ENCODE assay signal across 8 cellular contexts in the genomic region with DNA sequence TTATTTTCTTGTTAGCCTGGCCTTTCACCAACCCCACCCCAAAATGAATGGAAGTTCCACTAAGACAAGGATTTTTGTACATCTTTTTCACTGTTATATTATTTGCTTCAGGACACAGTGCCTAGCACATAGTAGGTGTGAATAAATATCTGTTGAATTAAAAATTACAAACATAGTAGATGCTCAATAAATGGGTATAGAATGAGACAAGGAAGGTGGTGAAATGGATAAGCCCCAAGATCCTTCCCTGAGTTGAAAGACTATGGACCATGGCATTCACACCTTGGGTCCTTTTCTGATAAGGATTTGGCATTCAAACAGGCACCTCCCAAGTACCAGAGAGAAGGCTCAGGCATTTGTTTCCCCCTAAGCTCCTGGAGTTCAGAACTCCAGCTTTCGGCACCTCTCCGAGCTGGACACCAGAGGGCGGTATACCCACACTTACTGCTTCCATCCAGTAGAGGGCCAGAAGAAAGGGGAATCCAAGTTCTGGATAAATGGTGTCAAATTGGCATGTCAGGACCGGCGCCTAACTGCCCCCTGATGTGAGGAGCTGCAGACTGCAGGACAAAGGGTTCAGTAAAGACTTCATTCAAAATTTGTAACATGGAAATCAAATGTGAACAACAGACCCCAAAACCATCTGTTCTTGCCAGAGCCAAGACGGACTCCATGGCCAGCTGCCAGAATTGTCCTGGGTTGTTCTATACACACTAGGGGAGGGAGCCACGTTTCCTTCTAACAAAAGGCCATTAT.
DNase-seq lines count a peak whose midpoint lies in the region; ATAC-seq lines count a peak whose summit lies in the region.

No MANE protein-coding gene starts in this region.

- no peak overlapping the region for H2AK5ac ChIP-seq in mesenchymal stem cell (ENCODE audit: low read length, severe bottlenecking)

- H4K91ac ChIP-seq in mesenchymal stem cell (ENCODE audit: low read length): no peak overlapping the region

- H3K4ac ChIP-seq in mesenchymal stem cell (ENCODE audit: low read depth in 1 of 2, low read length in 2 of 2): no peak overlapping the region

- peak; percentile 92 for ATAC-seq in GM18511 (IDR thresholded peaks at IDR 0.05; ENCODE audit: unreplicated experiment)
- peak; percentile 80 for ATAC-seq in HG03175 (IDR thresholded peaks at IDR 0.05; ENCODE audit: unreplicated experiment)

- H3K4me3 ChIP-seq in ACC112 (ENCODE audit: low read depth, low read length) (peak overlapping the region; percentile 71), mesenchymal stem cell (ENCODE audit: insufficient read depth in 1 of 2, low read depth in 1 of 2, low read length in 2 of 2) (peak overlapping the region in 1 of 2 experiments; percentile 66)
- no peak overlapping the region for H3K4me3 ChIP-seq in effector memory CD4-positive, alpha-beta T cell (ENCODE audit: insufficient read depth, low read depth, low read length, poor library complexity, severe bottlenecking)

- H3K9me3 Mint-ChIP-seq in activated CD4-positive, alpha-beta memory T cell treated with anti-CD3 and anti-CD28 coated beads, Interleukin-2, amount 10 ng/mL, durations not matched to agents 7 days and 5 days: no peaks in the 10 kb centered on the region

- no peak overlapping the region for H3K27ac Mint-ChIP-seq in activated CD4-positive, alpha-beta memory T cell treated with anti-CD3 and anti-CD28 coated beads, Interleukin-2, amount 10 ng/mL, durations not matched to agents 7 days and 5 days

- POLR2A ChIA-PET in activated CD4-positive, alpha-beta memory T cell treated with anti-CD3 and anti-CD28 coated beads, Interleukin-2, amount 10 ng/mL, durations not matched to agents 7 days and 5 days (lab: Charles Lee): no interaction called here

- H3K4me2 ChIP-seq in mesenchymal stem cell (ENCODE audit: low read length, poor library complexity, severe bottlenecking): peak overlapping the region; percentile 66

- H2BK12ac ChIP-seq in mesenchymal stem cell (ENCODE audit: low read length in 2 of 2): no peak overlapping the region

- H3K36me3 ChIP-seq in ACC112 (ENCODE audit: insufficient read depth, low read length) (no peaks in the 10 kb centered on the region), mesenchymal stem cell (ENCODE audit: control insufficient read depth in 1 of 2, insufficient read depth in 2 of 2, low read depth in 1 of 2, low read length in 2 of 2) (no peaks in the 10 kb centered on the region)
- no peaks in the 10 kb centered on the region for H3K36me3 ChIP-seq in effector memory CD4-positive, alpha-beta T cell (ENCODE audit: control insufficient read depth, insufficient read depth, low read length)

- H3K27me3 ChIP-seq in ACC112 (ENCODE audit: insufficient read depth, low read length) (no peaks in the 10 kb centered on the region), mesenchymal stem cell (ENCODE audit: control insufficient read depth in 1 of 2, insufficient read depth in 1 of 2, low read length in 2 of 2) (peaks cover 0 to 17% of the 10 kb centered on the region in 2 experiments)
- H3K27me3 ChIP-seq in effector memory CD4-positive, alpha-beta T cell (replicated peaks; ENCODE audit: control insufficient read depth, insufficient read depth, low read length, poor library complexity, severe bottlenecking): no peaks in the 10 kb centered on the region

- no peak overlapping the region for H2BK5ac ChIP-seq in mesenchymal stem cell (ENCODE audit: low read depth, low read length, poor library complexity, severe bottlenecking)

- no peaks in the 10 kb centered on the region for H3K4me1 Mint-ChIP-seq in activated CD4-positive, alpha-beta memory T cell treated with anti-CD3 and anti-CD28 coated beads, Interleukin-2, amount 10 ng/mL, durations not matched to agents 7 days and 5 days

- H3K79me1 ChIP-seq in mesenchymal stem cell (replicated peaks; ENCODE audit: low read length, poor library complexity, severe bottlenecking): no peaks in the 10 kb centered on the region

- H3K27ac ChIP-seq in ACC112 (ENCODE audit: low read depth, low read length) (no peak overlapping the region), mesenchymal stem cell (ENCODE audit: low read length, poor library complexity, severe bottlenecking) (no peak overlapping the region)
- H3K27ac ChIP-seq in effector memory CD4-positive, alpha-beta T cell (ENCODE audit: insufficient read depth, low read length, poor library complexity, severe bottlenecking): no peak overlapping the region

- H3K4me1 ChIP-seq in ACC112 (ENCODE audit: control insufficient read depth, insufficient read depth, low read length, unreplicated experiment) (no peaks in the 10 kb centered on the region), mesenchymal stem cell (ENCODE audit: control insufficient read depth, insufficient read depth, low read depth, low read length) (no peaks in the 10 kb centered on the region)
- no peaks in the 10 kb centered on the region for H3K4me1 ChIP-seq in effector memory CD4-positive, alpha-beta T cell (ENCODE audit: control insufficient read depth, insufficient read depth, low read length, poor library complexity, severe bottlenecking)

- 0% methylated on average over 2 of the region's 7 CpGs for WGBS in mesenchymal stem cell

- no peak overlapping the region for H3K18ac ChIP-seq in mesenchymal stem cell (ENCODE audit: low read depth in 1 of 2, low read length in 2 of 2)

- H3K14ac ChIP-seq in mesenchymal stem cell (ENCODE audit: low read length in 2 of 2): no peak overlapping the region

- no peak overlapping the region for H2BK120ac ChIP-seq in mesenchymal stem cell (ENCODE audit: low read depth, low read length)

- H2BK15ac ChIP-seq in mesenchymal stem cell (ENCODE audit: low read depth, poor library complexity, severe bottlenecking): no peak overlapping the region

- no peaks in the 10 kb centered on the region for H3K36me3 Mint-ChIP-seq in activated CD4-positive, alpha-beta memory T cell treated with anti-CD3 and anti-CD28 coated beads, Interleukin-2, amount 10 ng/mL, durations not matched to agents 7 days and 5 days (ENCODE audit: low read depth)

- CTCF ChIA-PET in activated CD4-positive, alpha-beta memory T cell treated with anti-CD3 and anti-CD28 coated beads, Interleukin-2, amount 10 ng/mL, durations not matched to agents 7 days and 5 days (lab: Charles Lee): interaction anchor here (0.7 to 2.3 kb wide), 13 partner anchors 16 to 611 kb away, joined by 3 to 15 read pairs (median 4); no protein-coding TSS in a partner anchor

- peak overlapping the region; percentile 44 for H3K9ac ChIP-seq in mesenchymal stem cell (ENCODE audit: low read length)

- no peaks in the 10 kb centered on the region for H3K9me3 ChIP-seq in effector memory CD4-positive, alpha-beta T cell (ENCODE audit: control insufficient read depth, low read length)
- H3K9me3 ChIP-seq in mesenchymal stem cell (ENCODE audit: control insufficient read depth, low read length): no peaks in the 10 kb centered on the region

- H3K23ac ChIP-seq in mesenchymal stem cell (ENCODE audit: low read length in 2 of 2): no peak overlapping the region

- H3K27me3 Mint-ChIP-seq in activated CD4-positive, alpha-beta memory T cell treated with anti-CD3 and anti-CD28 coated beads, Interleukin-2, amount 10 ng/mL, durations not matched to agents 7 days and 5 days: no peaks in the 10 kb centered on the region

- H3K4me3 Mint-ChIP-seq in activated CD4-positive, alpha-beta memory T cell treated with anti-CD3 and anti-CD28 coated beads, Interleukin-2, amount 10 ng/mL, durations not matched to agents 7 days and 5 days: no peak overlapping the region

- H2AFZ ChIP-seq in ACC112 (ENCODE audit: low read length, unreplicated experiment): no peak overlapping the region
- H2AFZ ChIP-seq in mesenchymal stem cell (ENCODE audit: low read depth, low read length): no peak overlapping the region

- DNase-seq in NCI-H524 (lab: John Stamatoyannopoulos, UW): peak; percentile 94 to 96
- DNase-seq in activated CD4-positive, alpha-beta memory T cell treated with anti-CD3 and anti-CD28 coated beads, Interleukin-2, amount 10 ng/mL, durations not matched to agents 7 days and 5 days: peak; percentile 60
- peak; percentile 2 to 24 (median 22) for DNase-seq in effector memory CD4-positive, alpha-beta T cell
- peak; percentile 72 for DNase-seq in mesenchymal stem cell
- peak; percentile 14 to 21 for DNase-seq in stimulated activated CD8-positive, alpha-beta memory T cell treated with anti-CD3 and anti-CD28 coated beads, Interleukin-15, amount 100 ng/mL, for 48 hours (ENCODE audit: low read depth in 2 of 2)

- H4K8ac ChIP-seq in mesenchymal stem cell (ENCODE audit: low read length): no peak overlapping the region

- H3K79me2 ChIP-seq in ACC112 (ENCODE audit: control insufficient read depth, insufficient read depth, low read length, unreplicated experiment): no peaks in the 10 kb centered on the region

Comparison
In these comparisons a context has a peak if more than half of its experiments do, and no peak if none do; other contexts are left out.
1. DNase-seq: peak in every context shown above with its lines; median percentile 95 in NCI-H524; 72 in mesenchymal stem cell; 60 in activated CD4-positive, alpha-beta memory T cell treated with anti-CD3 and anti-CD28 coated beads, Interleukin-2, amount 10 ng/mL, durations not matched to agents 7 days and 5 days; 22 in effector memory CD4-positive, alpha-beta T cell; 18 in stimulated activated CD8-positive, alpha-beta memory T cell treated with anti-CD3 and anti-CD28 coated beads, Interleukin-15, amount 100 ng/mL, for 48 hours.